ENCODE assay signal across 11 cellular contexts in genomic region chr15:39458131-39458530, GRCh38.
"Had no signal": no experiment of that assay in that cellular context is flagged by ENCODE, and none has a peak within 500 bp of the region (broad histone marks: within the 10 kb centered on the region; RNA-seq: fewer than 3 reads in every experiment).

No MANE protein-coding gene starts in this region.

- H3K4me3 ChIP-seq: GM23248, GM23338, HAP-1 had no signal

- H3K4me1 ChIP-seq: HAP-1 had no signal

- H3K36me3 ChIP-seq: HAP-1 had no signal

- H3K4me2 ChIP-seq: GM23338 had no signal

- H2AFZ ChIP-seq: GM23248, GM23338 had no signal

- DNase-seq: GM23248, GOT3, H7, H9, HCEC 1CT, HFFc6 had no signal

- H3K9me3 ChIP-seq: HAP-1 had no signal

- H3K27ac ChIP-seq: GM23248 had no signal

- FAIRE-seq: H1, H54 had no signal

- ATAC-seq: GM23338, HCT116 had no signal

- H3K9ac ChIP-seq: GM23248 had no signal
